29 cellular contexts compared by ENCODE assay signal in genomic region chr7:116812905-116813304, GRCh38. TPM values are rescaled to one million over a fixed set of nuclear protein-coding genes. Genes with fewer than 3 reads are reported as not detected.
DNase-seq lines count a peak whose midpoint lies in the region; FAIRE-seq and TF ChIP-seq lines count a peak whose summit lies in the region.
"Had no signal": no experiment of that assay in that cellular context is flagged by ENCODE, and none has a peak within 500 bp of the region (broad histone marks: within the 10 kb centered on the region; RNA-seq: fewer than 3 reads in every experiment).

No MANE protein-coding gene starts in this region.

- H3K27ac ChIP-seq in OCI-LY3 (ENCODE audit: low read length) (peak overlapping the region; percentile 56), kidney (ENCODE audit: low read depth in 2 of 2, low read length in 2 of 2) (peak overlapping the region; percentile 57 to 66), PC-9 (no peak overlapping the region), osteoblast (ENCODE audit: low read depth, low read length) (no peak overlapping the region)
- H3K27ac ChIP-seq: BLaER1 treated with 17β-estradiol and CSF1 and Interleukin-3, amounts not matched to agents 10 nM and 100 nM; coronary artery; esophagus squamous epithelium; gastroesophageal sphincter; RWPE1; uterus had no signal

- H3K79me2 ChIP-seq in OCI-LY3 (ENCODE audit: low read length) = no peaks in the 10 kb centered on the region
- no peaks in the 10 kb centered on the region for H3K79me2 ChIP-seq in PC-9 (ENCODE audit: low read depth)
- H3K79me2 ChIP-seq in osteoblast (ENCODE audit: insufficient read depth, low read length) = no peaks in the 10 kb centered on the region

- H3K4me2 ChIP-seq in OCI-LY3 (ENCODE audit: low read length) (peak overlapping the region; percentile 49), PC-9 (no peak overlapping the region), osteoblast (ENCODE audit: insufficient read depth, low read length) (no peak overlapping the region)
- H3K4me2 ChIP-seq: SK-N-SH, smooth muscle cell had no signal

- no peak for TF ChIP-seq CTCF in Calu3 (IDR thresholded peaks at IDR 0.05; ENCODE audit: unreplicated experiment)
- no peak for TF ChIP-seq CTCF in OCI-LY3 (IDR thresholded peaks at IDR 0.05; ENCODE audit: low read depth, low read length)
- TF ChIP-seq CTCF in kidney (IDR thresholded peaks at IDR 0.05; ENCODE audit: borderline replicate concordance, extremely low read depth, insufficient read depth) = no peak
- TF ChIP-seq CTCF in PC-9 (conservative IDR thresholded peaks at IDR 0.05) = no peak
- no peak for TF ChIP-seq CTCF in osteoblast (IDR thresholded peaks at IDR 0.05; ENCODE audit: extremely low read depth, low read depth, low read length)

- peak overlapping the region; percentile 93 for H3K27ac Mint-ChIP-seq in Calu3 (ENCODE audit: unreplicated experiment)
- H3K27ac Mint-ChIP-seq: activated naive CD4-positive, alpha-beta T cell treated with anti-CD3 and anti-CD28 coated beads for 36 hours; endodermal cell had no signal

- no peaks in the 10 kb centered on the region for H3K36me3 ChIP-seq in OCI-LY3 (replicated peaks; ENCODE audit: low read depth, low read length)
- no peaks in the 10 kb centered on the region for H3K36me3 ChIP-seq in kidney (ENCODE audit: control insufficient read depth in 1 of 2, insufficient read depth in 2 of 2, low read length in 2 of 2)
- no peaks in the 10 kb centered on the region for H3K36me3 ChIP-seq in PC-9 (ENCODE audit: low read depth)
- no peaks in the 10 kb centered on the region for H3K36me3 ChIP-seq in osteoblast (ENCODE audit: insufficient read depth, low read length)
- H3K36me3 ChIP-seq: BLaER1 treated with 17β-estradiol and CSF1 and Interleukin-3, amounts not matched to agents 10 nM and 100 nM; esophagus squamous epithelium; gastroesophageal sphincter; uterus had no signal

- no peaks in the 10 kb centered on the region for H3K9me2 ChIP-seq in PC-9 (ENCODE audit: insufficient read depth)
- H3K9me2 ChIP-seq: SK-N-SH had no signal

- H3K9me3 ChIP-seq in OCI-LY3 (ENCODE audit: insufficient read depth, low read length) (no peaks in the 10 kb centered on the region), kidney (ENCODE audit: control insufficient read depth in 1 of 2, low read length in 2 of 2) (no peaks in the 10 kb centered on the region), PC-9 (ENCODE audit: insufficient read depth, low read depth) (no peaks in the 10 kb centered on the region; the same call in 1 of the 2 replicates), osteoblast (ENCODE audit: low read depth, low read length) (no peaks in the 10 kb centered on the region)
- H3K9me3 ChIP-seq: BLaER1 treated with 17β-estradiol and CSF1 and Interleukin-3, amounts not matched to agents 10 nM and 100 nM; esophagus squamous epithelium; gastroesophageal sphincter; SK-N-SH; uterus had no signal

- H3K9ac ChIP-seq in OCI-LY3 (ENCODE audit: low read length) = peak overlapping the region; percentile 10; the same call in 1 of the 2 replicates
- H3K9ac ChIP-seq in kidney (ENCODE audit: low read length in 2 of 2) = no peak overlapping the region
- H3K9ac ChIP-seq: BLaER1 treated with 17β-estradiol and CSF1 and Interleukin-3, amounts not matched to agents 10 nM and 100 nM; SK-N-SH had no signal

- H3K27me3 Mint-ChIP-seq in Calu3 (ENCODE audit: unreplicated experiment) = no peaks in the 10 kb centered on the region

- H3F3A ChIP-seq in PC-9 (ENCODE audit: insufficient read depth, low read depth) = peaks cover 19% of the 10 kb centered on the region; the same call in 1 of the 2 replicates

- H3K36me3 Mint-ChIP-seq in Calu3 (ENCODE audit: insufficient read depth, unreplicated experiment) = peaks cover 7% of the 10 kb centered on the region

- DNase-seq in Calu3 = no peak
- DNase-seq in kidney = no peak
- DNase-seq in renal cortical epithelial cell (ENCODE audit: low read depth) = peak; percentile 100
- DNase-seq in GM12891 (ENCODE audit: insufficient read length, low spot score) = no peak
- DNase-seq in PC-9 = no peak
- DNase-seq in osteoblast (ENCODE audit: insufficient read length, low spot score, missing footprints) = no peak
- no peak for DNase-seq in OCI-M1 (lab: John Stamatoyannopoulos, UW)
- DNase-seq: activated CD4-positive, alpha-beta T cell treated with anti-CD3 and anti-CD28 coated beads for 4 hours; activated naive CD4-positive, alpha-beta T cell treated with anti-CD3 and anti-CD28 coated beads for 36 hours; activated T-cell treated with anti-CD3 and anti-CD28 coated beads, Interleukin-2, amount 50 U/mL, for 48 hours; amniotic stem cell; endodermal cell; esophagus squamous epithelium; GOT3; KG1; left cardiac atrium; naive thymus-derived CD8-positive, alpha-beta T cell; NCI-H2171; NCI-H510A treated with DMSO at 0.1 percent for 48 hours; SK-N-SH; stimulated activated CD4-positive, alpha-beta T cell treated with anti-CD3 and anti-CD28 coated beads, Interleukin-2, amount 100 ng/mL, for 24 hours; uterus had no signal

- CTCF ChIA-PET in Calu3 (lab: Charles Lee) = no interaction called here
- CTCF ChIA-PET in PC-9 (lab: Charles Lee) = no interaction called here

- no peaks in the 10 kb centered on the region for H3K27me3 ChIP-seq in OCI-LY3 (ENCODE audit: low read depth, low read length)
- H3K27me3 ChIP-seq in PC-9 (ENCODE audit: insufficient read depth, low read depth) = no peaks in the 10 kb centered on the region
- H3K27me3 ChIP-seq in osteoblast (ENCODE audit: insufficient read depth, low read length) = no peaks in the 10 kb centered on the region
- H3K27me3 ChIP-seq: BLaER1 treated with 17β-estradiol and CSF1 and Interleukin-3, amounts not matched to agents 10 nM and 100 nM; esophagus squamous epithelium; gastroesophageal sphincter; uterus had no signal

- no peak for TF ChIP-seq POLR2A in GM12891 (IDR thresholded peaks at IDR 0.05; ENCODE audit: low read depth, low read length)

- POLR2A ChIA-PET in PC-9 (lab: Charles Lee; ENCODE audit: unreplicated experiment) = no interaction called here

- FAIRE-seq in kidney (lab: Jason Lieb, UNC) (peak; percentile 97), GM12891 (lab: Jason Lieb, UNC) (no peak)
- FAIRE-seq: bronchial epithelial cell had no signal

- H3K4me1 Mint-ChIP-seq in Calu3 (ENCODE audit: low read depth, unreplicated experiment) = peaks cover 53% of the 10 kb centered on the region
- H3K4me1 Mint-ChIP-seq: naive thymus-derived CD8-positive, alpha-beta T cell had no signal

- BruUV-seq in Calu3 (replicated peaks; lab: Mats Ljungman, UMichigan) (no TSS peak), PC-9 (replicated peaks; lab: Mats Ljungman, UMichigan) (no TSS peak)

- H4K20me1 ChIP-seq in OCI-LY3 (ENCODE audit: insufficient read depth, low read length) (no peaks in the 10 kb centered on the region), PC-9 (ENCODE audit: insufficient read depth) (no peaks in the 10 kb centered on the region), osteoblast (ENCODE audit: insufficient read depth, low read length) (no peaks in the 10 kb centered on the region)
- H4K20me1 ChIP-seq: BLaER1 treated with 17β-estradiol and CSF1 and Interleukin-3, amounts not matched to agents 10 nM and 100 nM had no signal

- intact Hi-C loops in Calu3 (cut with micrococcal nuclease; ENCODE audit: unreplicated experiment) = loop anchor here (2.0 kb wide), 1 partner anchor 50 kb away; the partner anchor contains the start of gene CAPZA2
- intact Hi-C loops in kidney (cut with DNase I) = loop anchor here (10.0 kb wide), 1 partner anchor 218 kb away; no protein-coding TSS in a partner anchor
- intact Hi-C loops in PC-9 (cut with micrococcal nuclease; ENCODE audit: unreplicated experiment) = loop anchor here (10.0 kb wide), 1 partner anchor 572 kb away; no protein-coding TSS in a partner anchor

- H3K4me3 Mint-ChIP-seq in Calu3 (ENCODE audit: low read depth, unreplicated experiment) = peak overlapping the region; percentile 24
- H3K4me3 Mint-ChIP-seq: activated naive CD4-positive, alpha-beta T cell treated with anti-CD3 and anti-CD28 coated beads for 36 hours; endodermal cell; naive thymus-derived CD8-positive, alpha-beta T cell had no signal

- H2AFZ ChIP-seq in OCI-LY3 (ENCODE audit: low read depth, low read length) (peak overlapping the region; percentile 53), PC-9 (no peak overlapping the region), osteoblast (ENCODE audit: low read length) (no peak overlapping the region)

- no peaks in the 10 kb centered on the region for H3K9me3 Mint-ChIP-seq in Calu3 (ENCODE audit: low read depth, unreplicated experiment)
- H3K9me3 Mint-ChIP-seq: activated naive CD4-positive, alpha-beta T cell treated with anti-CD3 and anti-CD28 coated beads for 36 hours; endodermal cell; naive thymus-derived CD8-positive, alpha-beta T cell had no signal

- peak overlapping the region; percentile 6 for H3K4me3 ChIP-seq in OCI-LY3 (ENCODE audit: low read length)
- no peak overlapping the region for H3K4me3 ChIP-seq in kidney (ENCODE audit: low read length in 2 of 2)
- no peak overlapping the region for H3K4me3 ChIP-seq in PC-9
- no peak overlapping the region for H3K4me3 ChIP-seq in osteoblast (ENCODE audit: insufficient read depth, low read length)
- H3K4me3 ChIP-seq: BLaER1 treated with 17β-estradiol and CSF1 and Interleukin-3, amounts not matched to agents 10 nM and 100 nM; coronary artery; esophagus squamous epithelium; gastroesophageal sphincter; smooth muscle cell; uterus had no signal

- H3K4me1 ChIP-seq in OCI-LY3 (ENCODE audit: low read length) (peaks cover 17% of the 10 kb centered on the region), kidney (ENCODE audit: control insufficient read depth in 1 of 2, insufficient read depth in 1 of 2, low read depth in 1 of 2, low read length in 2 of 2) (peaks cover 7 to 24% of the 10 kb centered on the region in 2 donors), PC-9 (replicated peaks; ENCODE audit: insufficient read depth) (peaks cover 39% of the 10 kb centered on the region), osteoblast (ENCODE audit: insufficient read depth, low read length) (peaks cover 7% of the 10 kb centered on the region)
- H3K4me1 ChIP-seq: uterus had no signal

TF ChIP-seq in GM12891, 5 proteins besides CTCF, POLR2A, EP300 and RAD21:
- TF ChIP-seq TAF1 (IDR thresholded peaks at IDR 0.05; ENCODE audit: low read depth, low read length) = no peak

RNA-seq across cellular contexts. Expression of gene CAPZA2, which starts 49.5 kb away (rescaled TPM):
- total RNA-seq in Calu3 (2022) (209 TPM in 2 replicates), kidney (295 TPM), renal cortical epithelial cell (314 and 390 TPM in 2 replicates), PC-9 (2021) (171 and 203 TPM in 2 replicates), osteoblast (159 and 173 TPM in 2 replicates)
- polyA plus RNA-seq in kidney (ENCODE audit: insufficient read depth, low read depth, low replicate concordance) = 130 TPM
- polyA plus RNA-seq in GM12891 (2012; ENCODE audit: low read depth, missing spikeins) = 72.0 TPM

Comparison
In these comparisons a context has a peak if more than half of its experiments do, and no peak if none do; other contexts are left out.
1. H3K27ac ChIP-seq: peak in OCI-LY3 (single experiment) and kidney (2 of 2); none in PC-9 (single experiment) and osteoblast (single experiment).